ENCODE assay signal across 1 cellular context in genomic region chr9:114123031-114123977, GRCh38.
TF ChIP-seq lines count a peak whose summit lies in the region.

No MANE protein-coding gene starts in this region.

TF ChIP-seq in HepG2, 621 proteins besides CTCF, POLR2A, EP300 and RAD21 (continued from another document and continues in another):
- TF ChIP-seq HNRNPK (IDR thresholded peaks at IDR 0.05; ENCODE audit: low read depth, low read length, poor library complexity, severe bottlenecking) (no peak), PHF5A (CRISPR knock-in tag; IDR thresholded peaks at IDR 0.05; ENCODE audit: low read depth, unreplicated experiment) (no peak), TBL1XR1 (IDR thresholded peaks at IDR 0.05; ENCODE audit: borderline replicate concordance, low read length, partially characterized antibody) (no peak), ZNF441 (CRISPR knock-in tag; IDR thresholded peaks at IDR 0.05; ENCODE audit: borderline replicate concordance) (no peak), ZNF256 (CRISPR knock-in tag; conservative IDR thresholded peaks at IDR 0.05) (no peak), NR2F1 (CRISPR knock-in tag; IDR thresholded peaks at IDR 0.05) (peak in 1 of 2 experiments; percentile 29; a peak in 1 of 4 replicates), ZNF777 (CRISPR knock-in tag; IDR thresholded peaks at IDR 0.05) (no peak), ZNF468 (CRISPR knock-in tag; IDR thresholded peaks at IDR 0.05) (no peak), MTF2 (CRISPR knock-in tag; IDR thresholded peaks at IDR 0.05; ENCODE audit: borderline replicate concordance) (no peak), CBX2 (IDR thresholded peaks at IDR 0.05; ENCODE audit: low read depth, low read length) (no peak), CBX2 (CRISPR knock-in tag; IDR thresholded peaks at IDR 0.05; ENCODE audit: low read depth) (no peak), GMEB1 (CRISPR knock-in tag; IDR thresholded peaks at IDR 0.05; ENCODE audit: borderline replicate concordance) (no peak), SMAD3 (CRISPR knock-in tag; IDR thresholded peaks at IDR 0.05) (0 out of 2 replicates have a peak, but pooled peaks have one; percentile 32), ZNF660 (CRISPR knock-in tag; IDR thresholded peaks at IDR 0.05; ENCODE audit: borderline replicate concordance, low read depth) (no peak), ZNF552 (CRISPR knock-in tag; IDR thresholded peaks at IDR 0.05; ENCODE audit: borderline replicate concordance) (no peak), KLF12 (CRISPR knock-in tag; IDR thresholded peaks at IDR 0.05; ENCODE audit: borderline replicate concordance) (no peak), ZNF331 (CRISPR knock-in tag; IDR thresholded peaks at IDR 0.05) (no peak), ZNF12 (CRISPR knock-in tag; IDR thresholded peaks at IDR 0.05) (no peak), HOMEZ (CRISPR knock-in tag; IDR thresholded peaks at IDR 0.05; ENCODE audit: low read depth) (no peak), ZNF501 (CRISPR knock-in tag; IDR thresholded peaks at IDR 0.05) (no peak), ZNF503 (CRISPR knock-in tag; IDR thresholded peaks at IDR 0.05) (no peak), HOXA9 (CRISPR knock-in tag; IDR thresholded peaks at IDR 0.05; ENCODE audit: borderline replicate concordance) (no peak), PBX2 (CRISPR knock-in tag; IDR thresholded peaks at IDR 0.05) (0 out of 2 replicates have a peak, but pooled peaks have one; percentile 58), TARDBP (CRISPR knock-in tag; IDR thresholded peaks at IDR 0.05) (peak; percentile 68; the same call in 1 of the 2 replicates), FOXM1 (CRISPR knock-in tag; IDR thresholded peaks at IDR 0.05) (no peak), ZNF619 (CRISPR knock-in tag; IDR thresholded peaks at IDR 0.05) (no peak), MYPOP (CRISPR knock-in tag; IDR thresholded peaks at IDR 0.05) (no peak), ZSCAN9 (CRISPR knock-in tag; IDR thresholded peaks at IDR 0.05; ENCODE audit: borderline replicate concordance) (no peak), ZNF318 (CRISPR knock-in tag; IDR thresholded peaks at IDR 0.05) (no peak), DBP (CRISPR knock-in tag; IDR thresholded peaks at IDR 0.05; ENCODE audit: not compliant biosample characterization) (no peak), ZBTB7A (CRISPR knock-in tag; IDR thresholded peaks at IDR 0.05) (peak; percentile 15; the same call in 1 of the 2 replicates), NCOA1 (CRISPR knock-in tag; IDR thresholded peaks at IDR 0.05) (no peak), TEAD3 (CRISPR knock-in tag; optimal IDR thresholded peaks at IDR 0.05; ENCODE audit: borderline replicate concordance) (peak; percentile 71), DNMT3B (CRISPR knock-in tag; conservative IDR thresholded peaks at IDR 0.05) (no peak), HDAC1 (CRISPR knock-in tag; IDR thresholded peaks at IDR 0.05) (no peak), SP1 (IDR thresholded peaks at IDR 0.05) (no peak), SP1 (CRISPR knock-in tag; IDR thresholded peaks at IDR 0.05) (no peak), ETS1 (CRISPR knock-in tag; IDR thresholded peaks at IDR 0.05) (no peak), IRX3 (CRISPR knock-in tag; IDR thresholded peaks at IDR 0.05; ENCODE audit: borderline replicate concordance, low read depth) (no peak), SKI (IDR thresholded peaks at IDR 0.05; ENCODE audit: partially characterized antibody) (no peak), LBX2 (CRISPR knock-in tag; IDR thresholded peaks at IDR 0.05; ENCODE audit: borderline replicate concordance) (no peak), TRIM24 (CRISPR knock-in tag; IDR thresholded peaks at IDR 0.05) (no peak), ZNF878 (CRISPR knock-in tag; IDR thresholded peaks at IDR 0.05) (no peak), ATRX (CRISPR knock-in tag; IDR thresholded peaks at IDR 0.05; ENCODE audit: borderline replicate concordance) (no peak), ZNF18 (CRISPR knock-in tag; IDR thresholded peaks at IDR 0.05; ENCODE audit: insufficient replicate concordance) (no peak), PAX8 (CRISPR knock-in tag; IDR thresholded peaks at IDR 0.05; ENCODE audit: borderline replicate concordance) (no peak), TBX3 (IDR thresholded peaks at IDR 0.05; ENCODE audit: borderline replicate concordance) (no peak)
